8 cellular contexts compared by ENCODE assay signal in genomic region chr15:59437473-59437776, GRCh38. TPM values are rescaled to one million over a fixed set of nuclear protein-coding genes. Genes with fewer than 3 reads are reported as not detected.
DNase-seq lines count a peak whose midpoint lies in the region; ATAC-seq and TF ChIP-seq lines count a peak whose summit lies in the region.

No MANE protein-coding gene starts in this region.

- ATAC-seq in esophagus mucosa: no peak

- H3K9me3 Mint-ChIP-seq in glutamatergic neuron (ENCODE audit: unreplicated experiment): no peaks in the 10 kb centered on the region

- TF ChIP-seq CTCF in glutamatergic neuron (IDR thresholded peaks at IDR 0.05; ENCODE audit: partially characterized antibody, unreplicated experiment): no peak
- no peak for TF ChIP-seq CTCF in smooth muscle cell (IDR thresholded peaks at IDR 0.05; ENCODE audit: borderline replicate concordance, insufficient read depth, poor library complexity, severe bottlenecking)

- no peaks in the 10 kb centered on the region for H4K20me1 ChIP-seq in smooth muscle cell (ENCODE audit: low read depth)

- H3K27me3 ChIP-seq in H7 (ENCODE audit: control insufficient read depth, insufficient read depth, low read length): peaks cover 50% of the 10 kb centered on the region
- H3K27me3 ChIP-seq in SJSA1 (replicated peaks): peaks cover 33% of the 10 kb centered on the region
- H3K27me3 ChIP-seq in smooth muscle cell (ENCODE audit: low read depth): peaks cover 72% of the 10 kb centered on the region

- H3F3A ChIP-seq in smooth muscle cell (ENCODE audit: low read depth): peaks cover 7% of the 10 kb centered on the region

- peak; percentile 45 for DNase-seq in H7
- DNase-seq in SJSA1 (ENCODE audit: low read depth in 1 of 2, low spot score in 2 of 2): no peak
- DNase-seq in glutamatergic neuron: no peak
- DNase-seq in smooth muscle cell (lab: John Stamatoyannopoulos, UW; ENCODE audit: unreplicated experiment): no peak
- DNase-seq in erythroblast (lab: John Stamatoyannopoulos, UW): no peak
- no peak for DNase-seq in activated CD8-positive, alpha-beta memory T cell treated with anti-CD3 and anti-CD28 coated beads, Interleukin-2, amount 50 U/mL, for 4 hours
- DNase-seq in SHP77 (lab: John Stamatoyannopoulos, UW): no peak

- peak overlapping the region; percentile 84 for H3K4me3 Mint-ChIP-seq in glutamatergic neuron (ENCODE audit: unreplicated experiment)

- H3K36me3 Mint-ChIP-seq in glutamatergic neuron (ENCODE audit: unreplicated experiment): no peaks in the 10 kb centered on the region

- 9% methylated on average over 15 of the region's 15 CpGs for WGBS in smooth muscle cell (ENCODE audit: low lambda C conversion rate)

- H3K4me2 ChIP-seq in smooth muscle cell: peak overlapping the region; percentile 86

- H3K9ac ChIP-seq in smooth muscle cell (ENCODE audit: low read depth): no peak overlapping the region

- H3K4me3 ChIP-seq in H7 (ENCODE audit: insufficient read depth, low read depth, low read length) (peak overlapping the region; percentile 49), SJSA1 (peak overlapping the region; percentile 44), smooth muscle cell (peak overlapping the region; percentile 53)

- H3K4me1 ChIP-seq in SJSA1 (replicated peaks) (peaks cover 18% of the 10 kb centered on the region), smooth muscle cell (ENCODE audit: low read depth) (peaks cover 11% of the 10 kb centered on the region)

- H3K79me2 ChIP-seq in smooth muscle cell (ENCODE audit: low read depth): no peaks in the 10 kb centered on the region

- TF ChIP-seq POLR2A in erythroblast (IDR thresholded peaks at IDR 0.05; ENCODE audit: low read length): no peak

- no peaks in the 10 kb centered on the region for H3K4me1 Mint-ChIP-seq in glutamatergic neuron (ENCODE audit: low read depth, unreplicated experiment)

- H3K36me3 ChIP-seq in H7 (replicated peaks; ENCODE audit: control insufficient read depth, insufficient read depth, low read length) (no peaks in the 10 kb centered on the region), SJSA1 (no peaks in the 10 kb centered on the region), smooth muscle cell (ENCODE audit: low read depth) (no peaks in the 10 kb centered on the region)

- H2AFZ ChIP-seq in smooth muscle cell (ENCODE audit: low read depth): no peak overlapping the region

- H3K9me3 ChIP-seq in SJSA1 (replicated peaks) (no peaks in the 10 kb centered on the region), smooth muscle cell (replicated peaks; ENCODE audit: low read depth) (no peaks in the 10 kb centered on the region)

- H3K27ac ChIP-seq in SJSA1 (no peak overlapping the region), smooth muscle cell (ENCODE audit: low read depth) (no peak overlapping the region)

- peaks cover 8% of the 10 kb centered on the region for H3K27me3 Mint-ChIP-seq in glutamatergic neuron (ENCODE audit: unreplicated experiment)

- no peak overlapping the region for H3K27ac Mint-ChIP-seq in glutamatergic neuron (ENCODE audit: unreplicated experiment)

RNA-seq across cellular contexts. Expression of gene FAM81A, which starts 0.6 kb away (rescaled TPM):
- total RNA-seq in H7 (2014; rRNA removed; shearing (Covaris generic)): 0.07 and 0.21 TPM in 2 replicates
- total RNA-seq in SJSA1 (2014; rRNA removed; shearing (Covaris generic)): 1.6 and 2.8 TPM in 2 replicates
- total RNA-seq in glutamatergic neuron (ENCODE audit: unreplicated experiment) (not detected), smooth muscle cell (0.04 and 0.67 TPM in 2 replicates), esophagus mucosa (1.2 TPM)
- polyA plus RNA-seq in smooth muscle cell: 0.79 and 1.8 TPM in 2 replicates
